In the genomic region with DNA sequence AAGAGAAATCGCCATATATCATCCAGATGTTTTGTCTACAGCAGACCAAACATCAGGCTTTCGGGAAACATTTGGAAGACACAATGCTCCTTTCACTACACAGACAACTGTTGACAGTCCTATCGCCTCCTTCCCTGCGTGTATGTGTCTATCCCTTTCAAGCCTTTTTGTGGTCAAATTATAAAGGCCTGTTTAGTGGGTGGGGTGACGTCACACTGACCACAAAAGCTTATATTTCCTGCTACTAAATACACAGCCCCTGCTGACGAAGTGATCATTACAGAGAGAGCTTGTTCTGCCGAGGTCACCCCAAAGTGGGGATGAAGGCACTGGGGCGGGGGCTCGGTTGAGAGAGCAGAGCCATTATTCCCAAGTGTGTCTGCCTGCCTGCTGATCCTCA, we compare ENCODE assay signal across 8 cellular contexts.
DNase-seq lines count a peak whose midpoint lies in the region; ATAC-seq and TF ChIP-seq lines count a peak whose summit lies in the region.

No MANE protein-coding gene starts in this region.

- peaks cover 4% of the 10 kb centered on the region for H3K9me3 Mint-ChIP-seq in progenitor cell of endocrine pancreas (ENCODE audit: low read depth)

- H3K36me3 Mint-ChIP-seq in progenitor cell of endocrine pancreas (ENCODE audit: insufficient read depth), result no peaks in the 10 kb centered on the region

- no peaks in the 10 kb centered on the region for H3K27me3 ChIP-seq in MG63

- H3K27me3 Mint-ChIP-seq in progenitor cell of endocrine pancreas, result peaks cover 9% of the 10 kb centered on the region

- no peak for TF ChIP-seq CTCF in progenitor cell of endocrine pancreas (IDR thresholded peaks at IDR 0.05; ENCODE audit: unreplicated experiment)

- no peaks in the 10 kb centered on the region for H3K9me3 ChIP-seq in MG63

- H3K27ac Mint-ChIP-seq in progenitor cell of endocrine pancreas, result no peak overlapping the region

- DNase-seq in DMS153 (lab: John Stamatoyannopoulos, UW) (peak; percentile 95), MG63 (peak; percentile 33), kidney tubule cell (ENCODE audit: low spot score) (peak; percentile 45), progenitor cell of endocrine pancreas (ENCODE audit: low spot score, unreplicated experiment) (no peak), SW 1271 (lab: John Stamatoyannopoulos, UW) (no peak)
- peak in 2 of 3 experiments; percentile 5 to 30 for DNase-seq in activated CD8-positive, alpha-beta memory T cell treated with anti-CD3 and anti-CD28 coated beads for 48 hours (ENCODE audit: low read depth in 2 of 3, low spot score in 2 of 3)

- H3K36me3 ChIP-seq in MG63, result no peaks in the 10 kb centered on the region

- H3K4me3 Mint-ChIP-seq in progenitor cell of endocrine pancreas (ENCODE audit: low read depth), result no peak overlapping the region

- H3K4me3 ChIP-seq in MG63, result no peak overlapping the region

- no peak for ATAC-seq in GM21529 (IDR thresholded peaks at IDR 0.05; ENCODE audit: unreplicated experiment)
- ATAC-seq in GM18868 (IDR thresholded peaks at IDR 0.05; ENCODE audit: unreplicated experiment), result no peak

- H3K4me1 Mint-ChIP-seq in progenitor cell of endocrine pancreas (ENCODE audit: low read depth), result peaks cover 13% of the 10 kb centered on the region

Comparison
In these comparisons a context has a peak if more than half of its experiments do, and no peak if none do; other contexts are left out.
1. DNase-seq: peak in DMS153 (single experiment), MG63 (single experiment), activated CD8-positive, alpha-beta memory T cell treated with anti-CD3 and anti-CD28 coated beads for 48 hours (2 of 3) and kidney tubule cell (single experiment); none in progenitor cell of endocrine pancreas (single experiment) and SW 1271 (0 of 2).